ENCODE assay signal across 10 cellular contexts in genomic region chr4:171639540-171639939, GRCh38.
DNase-seq lines count a peak whose midpoint lies in the region; ATAC-seq and TF ChIP-seq lines count a peak whose summit lies in the region.
"Had no signal": no experiment of that assay in that cellular context is flagged by ENCODE, and none has a peak within 500 bp of the region (broad histone marks: within the 10 kb centered on the region; RNA-seq: fewer than 3 reads in every experiment).

No MANE protein-coding gene starts in this region.

- TF ChIP-seq CTCF in GM20000 (IDR thresholded peaks at IDR 0.05; ENCODE audit: extremely low read depth, missing control alignments) (no peak), osteoblast (IDR thresholded peaks at IDR 0.05; ENCODE audit: extremely low read depth, low read depth, low read length) (no peak)

- H3K36me3 ChIP-seq in osteoblast (ENCODE audit: insufficient read depth, low read length): no peaks in the 10 kb centered on the region

- H4K20me1 ChIP-seq in osteoblast (ENCODE audit: insufficient read depth, low read length): no peaks in the 10 kb centered on the region

- H3K4me3 Mint-ChIP-seq in activated T-helper 17 cell treated with anti-CD3 and anti-CD28 coated beads, Interleukin-2, amount 50 U/mL, for 72 hours: no peak overlapping the region

- ATAC-seq in GM18502 (IDR thresholded peaks at IDR 0.05; ENCODE audit: poor library complexity, unreplicated experiment): peak; percentile 89
- peak; percentile 95 for ATAC-seq in HG03060 (IDR thresholded peaks at IDR 0.05; ENCODE audit: low read depth, unreplicated experiment)
- ATAC-seq in activated T-helper 17 cell treated with anti-CD3 and anti-CD28 coated beads, Interleukin-2, amount 50 U/mL, for 72 hours (replicated peaks): peak; percentile 26

- H3K27me3 ChIP-seq in osteoblast (ENCODE audit: insufficient read depth, low read length): no peaks in the 10 kb centered on the region

- H3K9me3 Mint-ChIP-seq in activated T-helper 17 cell treated with anti-CD3 and anti-CD28 coated beads, Interleukin-2, amount 50 U/mL, for 72 hours: no peaks in the 10 kb centered on the region

- no peak overlapping the region for H3K27ac Mint-ChIP-seq in activated T-helper 17 cell treated with anti-CD3 and anti-CD28 coated beads, Interleukin-2, amount 50 U/mL, for 72 hours

- H3K4me3 ChIP-seq in osteoblast (ENCODE audit: insufficient read depth, low read length): no peak overlapping the region

- H3K9me3 ChIP-seq in osteoblast (ENCODE audit: low read depth, low read length): no peaks in the 10 kb centered on the region
- H3K9me3 ChIP-seq: SK-N-SH had no signal

- no peak overlapping the region for H2AFZ ChIP-seq in osteoblast (ENCODE audit: low read length)

- no peaks in the 10 kb centered on the region for H3K4me1 Mint-ChIP-seq in activated T-helper 17 cell treated with anti-CD3 and anti-CD28 coated beads, Interleukin-2, amount 50 U/mL, for 72 hours

- H3K4me1 ChIP-seq in osteoblast (ENCODE audit: insufficient read depth, low read length): no peaks in the 10 kb centered on the region

- DNase-seq in GM20000 (ENCODE audit: low spot score) (peak; percentile 46), germinal center (ENCODE audit: low spot score) (no peak), osteoblast (ENCODE audit: insufficient read length, low spot score, missing footprints) (no peak)
- DNase-seq in stimulated activated CD8-positive, alpha-beta memory T cell treated with anti-CD3 and anti-CD28 coated beads, Interleukin-4, amount 100 ng/mL, for 48 hours: no peak
- DNase-seq in activated CD8-positive, alpha-beta memory T cell treated with anti-CD3 and anti-CD28 coated beads, Interleukin-2, amount 50 U/mL, for 4 hours: no peak
- DNase-seq: NCI-H2029, SK-N-SH had no signal

- no peaks in the 10 kb centered on the region for H3K36me3 Mint-ChIP-seq in activated T-helper 17 cell treated with anti-CD3 and anti-CD28 coated beads, Interleukin-2, amount 50 U/mL, for 72 hours (ENCODE audit: low read depth)

- no peak overlapping the region for H3K27ac ChIP-seq in osteoblast (ENCODE audit: low read depth, low read length)

- no peak overlapping the region for H3K4me2 ChIP-seq in osteoblast (ENCODE audit: insufficient read depth, low read length)
- H3K4me2 ChIP-seq: SK-N-SH had no signal

- H3K79me2 ChIP-seq in osteoblast (ENCODE audit: insufficient read depth, low read length): no peaks in the 10 kb centered on the region

- no peaks in the 10 kb centered on the region for H3K27me3 Mint-ChIP-seq in activated T-helper 17 cell treated with anti-CD3 and anti-CD28 coated beads, Interleukin-2, amount 50 U/mL, for 72 hours

Comparison
In these comparisons a context has a peak if more than half of its experiments do, and no peak if none do; other contexts are left out.
1. ATAC-seq: peak in every context shown above with its lines; median percentile 95 in HG03060; 89 in GM18502; 26 in activated T-helper 17 cell treated with anti-CD3 and anti-CD28 coated beads, Interleukin-2, amount 50 U/mL, for 72 hours.